In genomic region chr6:69072796-69073195, GRCh38 we compare ENCODE assay signal across 27 cellular contexts.
"Had no signal": no experiment of that assay in that cellular context is flagged by ENCODE, and none has a peak within 500 bp of the region (broad histone marks: within the 10 kb centered on the region; RNA-seq: fewer than 3 reads in every experiment).

No MANE protein-coding gene starts in this region.

- H3K4me1 ChIP-seq: colonic mucosa, esophagus muscularis mucosa, esophagus squamous epithelium, foreskin keratinocyte, gastrocnemius medialis, gastroesophageal sphincter, heart left ventricle, heart right ventricle had no signal

- H3K9me3 ChIP-seq: colonic mucosa, esophagus muscularis mucosa, esophagus squamous epithelium, gastrocnemius medialis, gastroesophageal sphincter, heart left ventricle, heart right ventricle had no signal

- H3K4me3 ChIP-seq: colonic mucosa, coronary artery, dorsolateral prefrontal cortex, esophagus muscularis mucosa, esophagus squamous epithelium, gastrocnemius medialis, gastroesophageal sphincter, heart left ventricle, heart right ventricle had no signal

- ATAC-seq: effector memory CD8-positive, alpha-beta T cell; esophagus mucosa; foreskin keratinocyte; gastrocnemius medialis; gastroesophageal sphincter; heart left ventricle; heart right ventricle had no signal

- FAIRE-seq: colon, endometrium, endothelial cell of umbilical vein had no signal

- H3K36me3 ChIP-seq: colonic mucosa, esophagus muscularis mucosa, esophagus squamous epithelium, gastrocnemius medialis, gastroesophageal sphincter, heart left ventricle, heart right ventricle had no signal

- H3K27ac ChIP-seq: colonic mucosa, coronary artery, dorsolateral prefrontal cortex, epithelial cell of prostate, esophagus muscularis mucosa, esophagus squamous epithelium, foreskin keratinocyte, gastrocnemius medialis, gastroesophageal sphincter, heart left ventricle, heart right ventricle had no signal

- DNase-seq: colonic mucosa; cortex of kidney; dermis blood vessel endothelial cell; dorsolateral prefrontal cortex; effector CD4-positive, alpha-beta T cell; effector CD8-positive, alpha-beta T cell; effector memory CD4-positive, alpha-beta T cell; effector memory CD8-positive, alpha-beta T cell; endodermal cell; erythroblast; esophagus squamous epithelium; foreskin fibroblast; foreskin keratinocyte; foreskin melanocyte; gastrocnemius medialis; glutamatergic neuron; head of caudate nucleus; heart left ventricle; heart right ventricle had no signal

- H3K27me3 ChIP-seq: colonic mucosa, dorsolateral prefrontal cortex, esophagus muscularis mucosa, esophagus squamous epithelium, foreskin keratinocyte, gastrocnemius medialis, gastroesophageal sphincter, heart left ventricle, heart right ventricle had no signal
